ENCODE assay signal across 30 cellular contexts in genomic region chrX:120824021-120824420, GRCh38. TPM values are rescaled to one million over a fixed set of nuclear protein-coding genes. Genes with fewer than 3 reads are reported as not detected.
"Had no signal": no experiment of that assay in that cellular context is flagged by ENCODE, and none has a peak within 500 bp of the region (broad histone marks: within the 10 kb centered on the region; RNA-seq: fewer than 3 reads in every experiment).

No MANE protein-coding gene starts in this region.

- H3K4me1 Mint-ChIP-seq: neural progenitor cell; stimulated activated naive B cell treated with anti-CD40 and anti-IgM and Interleukin-4, amounts not matched to agents 10 μg/mL and 1 μg/mL and 100 μg/mL, for 72 hours; stimulated activated naive CD8-positive, alpha-beta T cell treated with anti-CD3 and anti-CD28 coated beads, Interleukin-15, amount 100 ng/mL, for 72 hours had no signal

- DNase-seq: effector memory CD4-positive, alpha-beta T cell; esophagus squamous epithelium; foreskin keratinocyte; head of caudate nucleus; left colon; left ventricle myocardium superior; mesenchymal stem cell; midbrain; nucleus accumbens; pancreas; psoas muscle; retina; right lobe of liver; stimulated activated CD4-positive, alpha-beta T cell treated with anti-CD3 and anti-CD28 coated beads, Interleukin-2, amount 100 ng/mL, for 24 hours; stimulated activated CD4-positive, alpha-beta T cell treated with anti-CD3 and anti-CD28 coated beads, Interleukin-4, amount 100 ng/mL, for 4 hours; stimulated activated naive B cell treated with anti-CD40 and anti-IgM and Interleukin-4, amounts not matched to agents 10 μg/mL and 1 μg/mL and 100 μg/mL, for 72 hours; stimulated activated naive CD8-positive, alpha-beta T cell treated with anti-CD3 and anti-CD28 coated beads, Interleukin-15, amount 100 ng/mL, for 72 hours; transverse colon had no signal

- H3K27ac ChIP-seq: esophagus squamous epithelium, foreskin keratinocyte, hepatocyte, neural progenitor cell, pancreas, psoas muscle, right lobe of liver, skin epidermis, thoracic aorta, transverse colon had no signal

- H3K9ac ChIP-seq: neural progenitor cell had no signal

- H3K4me1 ChIP-seq: esophagus squamous epithelium, foreskin keratinocyte, neural progenitor cell, pancreas, psoas muscle, right lobe of liver, transverse colon had no signal

- H3K9me3 Mint-ChIP-seq: natural killer cell treated with Interleukin-12 subunit alpha and Interleukin-12 subunit beta and Interleukin-15 and Interleukin-18, amount 100 ng/mL, for 72 hours; stimulated activated naive B cell treated with anti-CD40 and anti-IgM and Interleukin-4, amounts not matched to agents 10 μg/mL and 1 μg/mL and 100 μg/mL, for 72 hours had no signal

- H3K9me3 ChIP-seq: esophagus squamous epithelium, pancreas, psoas muscle, right lobe of liver, thoracic aorta, transverse colon had no signal

- H3K4me2 ChIP-seq: hepatocyte, neural progenitor cell had no signal

- H3K27ac Mint-ChIP-seq: natural killer cell treated with Interleukin-12 subunit alpha and Interleukin-12 subunit beta and Interleukin-15 and Interleukin-18, amount 100 ng/mL, for 72 hours; neural progenitor cell; stimulated activated naive B cell treated with anti-CD40 and anti-IgM and Interleukin-4, amounts not matched to agents 10 μg/mL and 1 μg/mL and 100 μg/mL, for 72 hours; stimulated activated naive CD8-positive, alpha-beta T cell treated with anti-CD3 and anti-CD28 coated beads, Interleukin-15, amount 100 ng/mL, for 72 hours had no signal

- ATAC-seq: foreskin keratinocyte; left colon; left ventricle myocardium superior; natural killer cell treated with Interleukin-12 subunit alpha and Interleukin-12 subunit beta and Interleukin-15 and Interleukin-18, amount 100 ng/mL, for 72 hours; pancreas; psoas muscle; right lobe of liver; stimulated activated naive B cell treated with anti-CD40 and anti-IgM and Interleukin-4, amounts not matched to agents 10 μg/mL and 1 μg/mL and 100 μg/mL, for 72 hours; stimulated activated naive CD8-positive, alpha-beta T cell treated with anti-CD3 and anti-CD28 coated beads, Interleukin-15, amount 100 ng/mL, for 72 hours had no signal

- FAIRE-seq: endometrium, pancreas had no signal

- H3K27me3 Mint-ChIP-seq: stimulated activated naive B cell treated with anti-CD40 and anti-IgM and Interleukin-4, amounts not matched to agents 10 μg/mL and 1 μg/mL and 100 μg/mL, for 72 hours; stimulated activated naive CD8-positive, alpha-beta T cell treated with anti-CD3 and anti-CD28 coated beads, Interleukin-15, amount 100 ng/mL, for 72 hours had no signal

- H3K4me3 Mint-ChIP-seq: natural killer cell treated with Interleukin-12 subunit alpha and Interleukin-12 subunit beta and Interleukin-15 and Interleukin-18, amount 100 ng/mL, for 72 hours; neural progenitor cell; stimulated activated naive B cell treated with anti-CD40 and anti-IgM and Interleukin-4, amounts not matched to agents 10 μg/mL and 1 μg/mL and 100 μg/mL, for 72 hours; stimulated activated naive CD8-positive, alpha-beta T cell treated with anti-CD3 and anti-CD28 coated beads, Interleukin-15, amount 100 ng/mL, for 72 hours had no signal

- H3K4me3 ChIP-seq: esophagus squamous epithelium, hepatocyte, lung, neural progenitor cell, pancreas, psoas muscle, right lobe of liver, skin epidermis, thoracic aorta, transverse colon had no signal

- H3K36me3 ChIP-seq: esophagus squamous epithelium, neural progenitor cell, pancreas, right lobe of liver, thoracic aorta, transverse colon had no signal

- H3K79me2 ChIP-seq: hepatocyte had no signal

- H3K36me3 Mint-ChIP-seq: natural killer cell treated with Interleukin-12 subunit alpha and Interleukin-12 subunit beta and Interleukin-15 and Interleukin-18, amount 100 ng/mL, for 72 hours; neural progenitor cell; stimulated activated naive B cell treated with anti-CD40 and anti-IgM and Interleukin-4, amounts not matched to agents 10 μg/mL and 1 μg/mL and 100 μg/mL, for 72 hours had no signal

- H2AFZ ChIP-seq: hepatocyte, neural progenitor cell had no signal

- H3K27me3 ChIP-seq: esophagus squamous epithelium, foreskin keratinocyte, hepatocyte, pancreas, right lobe of liver, transverse colon had no signal

RNA-seq across cellular contexts. Expression of gene CT47B1, which starts 51.6 kb away (rescaled TPM):
- total RNA-seq: chondrocyte; epithelial cell of proximal tubule; esophagus squamous epithelium; foreskin keratinocyte; hepatocyte; kidney epithelial cell; left colon; left ventricle myocardium superior; lung; natural killer cell treated with Interleukin-12 subunit alpha and Interleukin-12 subunit beta and Interleukin-15 and Interleukin-18, amount 100 ng/mL, for 72 hours; pancreas; psoas muscle; right lobe of liver; subcutaneous adipose tissue; thoracic aorta; transverse colon; ureter had no signal
- polyA plus RNA-seq: foreskin keratinocyte, hepatocyte, lung, pancreas, psoas muscle had no signal
